In the genomic region with DNA sequence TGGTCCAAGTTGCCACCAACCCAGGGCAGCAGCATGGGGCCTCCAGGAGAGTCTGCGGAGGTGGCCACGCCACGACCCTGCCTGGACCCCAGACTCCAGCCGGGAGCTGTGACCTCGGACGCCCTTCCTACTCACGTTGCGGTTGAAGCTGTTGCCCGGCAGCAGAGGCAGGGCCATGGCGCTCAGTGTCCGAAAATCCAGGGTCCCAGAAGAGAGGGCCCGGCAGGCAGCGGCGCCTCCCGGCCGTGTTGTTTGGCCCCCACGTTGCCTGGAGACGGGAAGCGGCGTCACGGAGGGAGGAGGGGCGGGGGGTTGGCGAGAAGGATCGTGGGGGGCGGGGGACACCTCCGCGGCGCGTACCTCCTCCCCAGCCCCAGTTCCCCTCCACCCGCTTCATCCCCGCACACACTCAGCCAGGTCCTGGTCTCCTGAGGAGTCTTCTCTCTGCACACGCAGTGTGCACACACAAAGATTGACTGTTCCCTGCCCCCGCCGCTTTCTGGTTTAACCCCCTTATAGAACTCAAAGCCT, we compare ENCODE assay signal across 8 cellular contexts. TPM values are rescaled to one million over a fixed set of nuclear protein-coding genes. Genes with fewer than 3 reads are reported as not detected.
DNase-seq lines count a peak whose midpoint lies in the region; ATAC-seq and TF ChIP-seq lines count a peak whose summit lies in the region.

TSS of gene EFHC2 (minus strand) at position 261 of the 531 bp plus-strand sequence. CDS start at position 177, 84 bp downstream.

- H4K20me1 ChIP-seq in BLaER1 (no peaks in the 10 kb centered on the region), KMS-11 (ENCODE audit: insufficient read depth) (no peaks in the 10 kb centered on the region)

- no peak for TF ChIP-seq EP300 in tibial nerve (IDR thresholded peaks at IDR 0.05)

- peak within 1 kb of the TSS; percentile 93 for H2AFZ ChIP-seq in KMS-11 (ENCODE audit: low read depth)

- ATAC-seq in activated T-helper 17 cell treated with anti-CD3 and anti-CD28 coated beads, Interleukin-2, amount 50 U/mL, for 72 hours (replicated peaks): peak; percentile 62
- ATAC-seq in HG03045 (IDR thresholded peaks at IDR 0.05; ENCODE audit: unreplicated experiment): no peak

- H3K4me1 ChIP-seq in BLaER1 (peaks cover 53% of the 10 kb centered on the region), KMS-11 (ENCODE audit: low read depth, poor library complexity, severe bottlenecking) (peaks cover 13% of the 10 kb centered on the region), neutrophil (ENCODE audit: control insufficient read depth in 1 of 2, insufficient read depth in 1 of 2, low read depth in 1 of 2, low read length in 1 of 2) (peaks cover 13 to 24% of the 10 kb centered on the region in 2 experiments), tibial nerve (peaks cover 0 to 3% (median 0%) of the 10 kb centered on the region in 4 donors)

- H3K79me2 ChIP-seq in KMS-11 (ENCODE audit: insufficient read depth, low read depth): no peaks in the 10 kb centered on the region

- no peaks in the 10 kb centered on the region for H3K36me3 Mint-ChIP-seq in activated T-helper 17 cell treated with anti-CD3 and anti-CD28 coated beads, Interleukin-2, amount 50 U/mL, for 72 hours (ENCODE audit: low read depth)

- H3K27me3 ChIP-seq in BLaER1 (no peaks in the 10 kb centered on the region), KMS-11 (ENCODE audit: insufficient read depth, low read depth) (no peaks in the 10 kb centered on the region), neutrophil (no peaks in the 10 kb centered on the region), tibial nerve (peaks cover 0 to 5% of the 10 kb centered on the region in 2 donors)

- no peak for TF ChIP-seq POLR2A in tibial nerve (IDR thresholded peaks at IDR 0.05)

- H3K27me3 Mint-ChIP-seq in activated T-helper 17 cell treated with anti-CD3 and anti-CD28 coated beads, Interleukin-2, amount 50 U/mL, for 72 hours: no peaks in the 10 kb centered on the region

- peaks cover 6% of the 10 kb centered on the region for H3K4me1 Mint-ChIP-seq in activated T-helper 17 cell treated with anti-CD3 and anti-CD28 coated beads, Interleukin-2, amount 50 U/mL, for 72 hours

- peak within 1 kb of the TSS; percentile 66 for H3K4me3 ChIP-seq in BLaER1
- no peak within 1 kb of the TSS for H3K4me3 ChIP-seq in KMS-11 (IDR thresholded peaks at IDR 0.05; ENCODE audit: insufficient read depth, low read depth, low read length)
- H3K4me3 ChIP-seq in fibroblast of pulmonary artery (replicated peaks; ENCODE audit: low read depth, low read length): peak within 1 kb of the TSS; percentile 54
- peak within 1 kb of the TSS; percentile 60 to 68 for H3K4me3 ChIP-seq in neutrophil (ENCODE audit: low read depth in 1 of 2, low read length in 1 of 2)
- peak within 1 kb of the TSS; percentile 17 to 60 (median 42) for H3K4me3 ChIP-seq in tibial nerve

- H3K9me3 ChIP-seq in BLaER1 (no peaks in the 10 kb centered on the region), neutrophil (no peaks in the 10 kb centered on the region), tibial nerve (no peaks in the 10 kb centered on the region)

- H3K9ac ChIP-seq in BLaER1 (peak within 1 kb of the TSS; percentile 66), KMS-11 (peak within 1 kb of the TSS; percentile 82)

- peak within 1 kb of the TSS; percentile 79 for H3K27ac ChIP-seq in BLaER1
- peak within 1 kb of the TSS; percentile 74 for H3K27ac ChIP-seq in KMS-11
- H3K27ac ChIP-seq in neutrophil: peak within 1 kb of the TSS; percentile 93
- peak within 1 kb of the TSS in 3 of 4 donors; percentile 34 to 81 (median 63) for H3K27ac ChIP-seq in tibial nerve

- peak within 1 kb of the TSS; percentile 82 for H3K4me3 Mint-ChIP-seq in activated T-helper 17 cell treated with anti-CD3 and anti-CD28 coated beads, Interleukin-2, amount 50 U/mL, for 72 hours

- TF ChIP-seq CTCF in KMS-11 (conservative IDR thresholded peaks at IDR 0.05; ENCODE audit: low read depth, low read length) (no peak), fibroblast of pulmonary artery (IDR thresholded peaks at IDR 0.05; ENCODE audit: low read length, missing control alignments) (no peak), neutrophil (IDR thresholded peaks at IDR 0.05) (no peak), tibial nerve (IDR thresholded peaks at IDR 0.05) (no peak)

- H3K36me3 ChIP-seq in BLaER1 (no peaks in the 10 kb centered on the region), KMS-11 (ENCODE audit: insufficient read depth) (no peaks in the 10 kb centered on the region), neutrophil (no peaks in the 10 kb centered on the region), tibial nerve (no peaks in the 10 kb centered on the region)

- peak within 1 kb of the TSS; percentile 84 for H3K4me2 ChIP-seq in BLaER1
- peak within 1 kb of the TSS; percentile 88 for H3K4me2 ChIP-seq in KMS-11

- DNase-seq in fibroblast of pulmonary artery (ENCODE audit: low read depth) (peak; percentile 20), tibial nerve (ENCODE audit: low spot score in 2 of 2) (peak; percentile 9 to 13), pons (ENCODE audit: low spot score) (no peak)

- peak within 1 kb of the TSS; percentile 82 for H3K27ac Mint-ChIP-seq in activated T-helper 17 cell treated with anti-CD3 and anti-CD28 coated beads, Interleukin-2, amount 50 U/mL, for 72 hours

- no peaks in the 10 kb centered on the region for H3K9me3 Mint-ChIP-seq in activated T-helper 17 cell treated with anti-CD3 and anti-CD28 coated beads, Interleukin-2, amount 50 U/mL, for 72 hours

- WGBS in tibial nerve, 2 donors: 1 to 7% methylated on average over 8 to 19 of the region's 34 CpGs

RNA-seq across cellular contexts. Expression of gene EFHC2, which starts in this region (rescaled TPM):
- total RNA-seq in activated T-helper 17 cell treated with anti-CD3 and anti-CD28 coated beads, Interleukin-2, amount 50 U/mL, for 72 hours: under 1 TPM; 0.13 to 0.15 TPM
- total RNA-seq in tibial nerve: 1 to 10 TPM; 2.5 to 5.2 (median 4.0) TPM

Comparison
In these comparisons a context has a peak if more than half of its experiments do, and no peak if none do; other contexts are left out.
1. Peak in ATAC-seq in activated T-helper 17 cell treated with anti-CD3 and anti-CD28 coated beads, Interleukin-2, amount 50 U/mL, for 72 hours; RNA of the gene not detected or under 1 TPM.